17 cellular contexts compared by ENCODE assay signal in genomic region chr17:230371-230770, GRCh38. TPM values are rescaled to one million over a fixed set of nuclear protein-coding genes. Genes with fewer than 3 reads are reported as not detected.
"Had no signal": no experiment of that assay in that cellular context is flagged by ENCODE, and none has a peak within 500 bp of the region (broad histone marks: within the 10 kb centered on the region; RNA-seq: fewer than 3 reads in every experiment).

No MANE protein-coding gene starts in this region.

- H3K4me3 ChIP-seq: adrenal gland, hepatocyte, tibial artery, vagina had no signal

- H3K27me3 ChIP-seq: adrenal gland, hepatocyte, vagina had no signal

- DNase-seq: activated gamma-delta T cell treated with Interleukin-2 at 50 U/mL for 16 hours; activated T-cell treated with anti-CD3 and anti-CD28 coated beads for 4 hours; dermis blood vessel endothelial cell; effector memory CD8-positive, alpha-beta T cell; foreskin fibroblast; mammary epithelial cell; midbrain; stimulated activated naive CD4-positive, alpha-beta T cell treated with Interleukin-2 at 50 U/mL for 16 hours had no signal

- H3K9me3 ChIP-seq: adrenal gland, tibial artery, vagina had no signal

- H3K79me2 ChIP-seq: hepatocyte had no signal

- ATAC-seq: activated naive CD4-positive, alpha-beta T cell treated with anti-CD3 and anti-CD28 coated beads, Interleukin-2, amount 50 U/mL, for 72 hours; effector memory CD8-positive, alpha-beta T cell had no signal

- H3K4me1 ChIP-seq: tibial artery, vagina had no signal

- H3K27ac Mint-ChIP-seq: activated T-helper 1 cell treated with anti-CD3 and anti-CD28 coated beads, Interleukin-12 subunit alpha, Interleukin-12 subunit beta, Interleukin-2, Interleukin-4 antibody, amounts not matched to agents 30 ng/mL and 10 ng/mL and 1 ng/mL, durations not matched to agents 14 hours and 24 hours and 36 hours; T-helper 1 cell treated with Interleukin-12 subunit alpha and Interleukin-12 subunit beta and Interleukin-4 antibody, amounts not matched to agents 30 μg/mL and 1 μg/mL, for 36 hours had no signal

- H2AFZ ChIP-seq: hepatocyte had no signal

- H3K9me3 Mint-ChIP-seq: activated naive CD4-positive, alpha-beta T cell treated with anti-CD3 and anti-CD28 coated beads, Interleukin-2, amount 50 U/mL, for 72 hours; activated T-helper 1 cell treated with anti-CD3 and anti-CD28 coated beads, Interleukin-12 subunit alpha, Interleukin-12 subunit beta, Interleukin-2, Interleukin-4 antibody, amounts not matched to agents 30 ng/mL and 10 ng/mL and 1 ng/mL, durations not matched to agents 14 hours and 24 hours and 36 hours; effector memory CD8-positive, alpha-beta T cell; T-helper 1 cell treated with Interleukin-12 subunit alpha and Interleukin-12 subunit beta and Interleukin-4 antibody, amounts not matched to agents 30 μg/mL and 1 μg/mL, for 36 hours had no signal

- H3K4me2 ChIP-seq: hepatocyte had no signal

- H3K27me3 Mint-ChIP-seq: effector memory CD8-positive, alpha-beta T cell had no signal

- H3K36me3 Mint-ChIP-seq: activated naive CD4-positive, alpha-beta T cell treated with anti-CD3 and anti-CD28 coated beads, Interleukin-2, amount 50 U/mL, for 72 hours had no signal

- H3K4me3 Mint-ChIP-seq: activated T-helper 1 cell treated with anti-CD3 and anti-CD28 coated beads, Interleukin-12 subunit alpha, Interleukin-12 subunit beta, Interleukin-2, Interleukin-4 antibody, amounts not matched to agents 30 ng/mL and 10 ng/mL and 1 ng/mL, durations not matched to agents 14 hours and 24 hours and 36 hours; effector memory CD8-positive, alpha-beta T cell; T-helper 1 cell treated with Interleukin-12 subunit alpha and Interleukin-12 subunit beta and Interleukin-4 antibody, amounts not matched to agents 30 μg/mL and 1 μg/mL, for 36 hours had no signal

- H3K36me3 ChIP-seq: adrenal gland, tibial artery, vagina had no signal

- H3K27ac ChIP-seq: epithelial cell of prostate, hepatocyte, tibial artery, vagina had no signal

RNA-seq across cellular contexts. Expression of gene DOC2B, which starts 48.9 kb away (rescaled TPM):
- total RNA-seq: osteocyte had no signal
- polyA plus RNA-seq: mammary epithelial cell had no signal
